8 cellular contexts compared by ENCODE assay signal in the genomic region with DNA sequence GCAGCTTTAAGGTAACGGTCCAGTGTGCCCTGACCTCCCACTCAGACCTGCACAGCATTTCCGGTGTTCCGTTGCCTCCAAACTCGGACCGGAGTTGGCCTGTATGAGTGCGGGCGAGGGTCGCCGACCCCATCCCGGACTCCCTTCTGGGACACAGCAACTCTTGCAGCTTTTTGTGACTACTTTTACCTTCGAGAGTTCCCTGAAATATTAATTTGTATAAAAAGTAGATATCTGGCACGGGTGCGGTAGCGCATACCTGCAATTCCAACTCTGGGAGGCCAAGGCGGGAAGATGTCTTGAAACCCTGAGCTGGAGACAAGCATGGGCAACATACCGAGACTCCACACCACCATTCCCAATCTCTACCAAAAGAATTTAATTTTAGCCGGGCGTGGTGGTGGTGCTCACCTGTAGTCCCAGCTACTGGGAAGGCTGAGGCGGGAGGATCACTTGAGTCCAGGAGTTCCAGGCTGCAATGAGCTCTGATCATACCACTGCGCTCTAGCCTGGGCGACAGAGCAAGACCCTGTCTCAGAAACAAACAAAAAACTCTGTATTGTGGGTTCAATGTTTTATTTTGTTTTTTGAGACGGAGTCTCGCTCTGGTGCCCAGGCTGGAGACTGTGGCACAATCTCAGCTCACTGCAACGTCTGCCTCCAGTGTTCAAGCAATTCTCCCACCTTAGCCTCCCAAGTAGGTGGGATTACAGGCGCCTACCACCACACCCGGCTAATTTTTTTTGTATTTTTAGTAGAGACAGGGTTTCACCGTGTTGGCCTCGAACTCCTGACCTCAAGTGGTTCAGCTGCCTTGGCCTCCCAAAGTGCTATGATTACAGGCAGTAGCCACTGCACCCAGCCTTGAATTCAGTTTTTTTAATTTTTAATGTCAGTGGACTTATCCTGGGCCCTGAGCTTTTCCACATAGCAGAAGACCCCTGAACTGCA. TPM values are rescaled to one million over a fixed set of nuclear protein-coding genes. Genes with fewer than 3 reads are reported as not detected.
DNase-seq lines count a peak whose midpoint lies in the region; ATAC-seq and TF ChIP-seq lines count a peak whose summit lies in the region.

No MANE protein-coding gene starts in this region.

- H2AK5ac ChIP-seq in mesendoderm (ENCODE audit: low read length) = no peak overlapping the region

- H3K27me3 ChIP-seq in ascending aorta (no peaks in the 10 kb centered on the region), mesendoderm (ENCODE audit: insufficient read depth, low read length, poor library complexity) (no peaks in the 10 kb centered on the region), thyroid gland (no peaks in the 10 kb centered on the region)

- H2BK120ac ChIP-seq in mesendoderm (ENCODE audit: low read depth, low read length) = no peak overlapping the region

- WGBS in mesendoderm (ENCODE audit: extremely low coverage, insufficient coverage, low lambda C conversion rate) = no CpG with 5 or more reads among the region's 28 CpGs
- 92 to 93% methylated on average over 28 of the region's 28 CpGs for WGBS in thyroid gland, 2 donors

- peaks cover 13% of the 10 kb centered on the region for H3K79me1 ChIP-seq in mesendoderm (ENCODE audit: low read length)

- H4K5ac ChIP-seq in mesendoderm (ENCODE audit: low read length) = no peak overlapping the region

- DNase-seq in activated T-cell treated with anti-CD3 and anti-CD28 coated beads, Interleukin-2, amount 50 U/mL, for 24 hours = no peak
- DNase-seq in activated T-cell treated with anti-CD3 and anti-CD28 coated beads, Interleukin-2, amount 50 U/mL, for 48 hours = no peak
- DNase-seq in ascending aorta (ENCODE audit: low spot score in 2 of 2) (peak in 1 of 2 donors; percentile 69), mesendoderm (no peak), thyroid gland (peak; percentile 13 to 32), epidermal melanocyte (ENCODE audit: insufficient read length, low spot score) (no peak), C1 segment of cervical spinal cord (lab: John Stamatoyannopoulos, UW) (no peak)

- H3K18ac ChIP-seq in mesendoderm (ENCODE audit: low read length) = no peak overlapping the region

- intact Hi-C loops in ascending aorta (cut with DNase I) = loop anchor here (5.0 to 10.0 kb wide), 2 partner anchors 175 to 807 kb away; partner anchors contain the start of genes FIS1 and MOSPD3
- intact Hi-C loops in thyroid gland (cut with DNase I) = no loop called here

- peak overlapping the region; percentile 92 for H3K4me3 Mint-ChIP-seq in activated T-cell treated with anti-CD3 and anti-CD28 coated beads, Interleukin-2, amount 50 U/mL, for 24 hours

- H3K4me2 ChIP-seq in mesendoderm (ENCODE audit: low read length) = no peak overlapping the region

- TF ChIP-seq POLR2A in thyroid gland (IDR thresholded peaks at IDR 0.05) = no peak

- H3K27ac Mint-ChIP-seq in activated T-cell treated with anti-CD3 and anti-CD28 coated beads, Interleukin-2, amount 50 U/mL, for 24 hours = peak overlapping the region; percentile 47

- no peaks in the 10 kb centered on the region for H3K9me3 Mint-ChIP-seq in activated T-cell treated with anti-CD3 and anti-CD28 coated beads, Interleukin-2, amount 50 U/mL, for 24 hours

- H3K56ac ChIP-seq in mesendoderm (ENCODE audit: low read length) = peak overlapping the region; percentile 5

- H3K4me1 ChIP-seq in ascending aorta (peaks cover 4 to 11% of the 10 kb centered on the region in 2 donors), mesendoderm (ENCODE audit: control insufficient read depth, low read depth, low read length) (no peaks in the 10 kb centered on the region), thyroid gland (peaks cover 14 to 36% of the 10 kb centered on the region in 2 donors)

- TF ChIP-seq CTCF in ascending aorta (IDR thresholded peaks at IDR 0.05) (no peak), thyroid gland (IDR thresholded peaks at IDR 0.05) (no peak)

- ATAC-seq in GM19035 (IDR thresholded peaks at IDR 0.05; ENCODE audit: unreplicated experiment) = no peak

- H3K4ac ChIP-seq in mesendoderm (ENCODE audit: low read depth, low read length) = no peak overlapping the region

- H3K27ac ChIP-seq in ascending aorta = peak overlapping the region; percentile 96 to 98
- no peak overlapping the region for H3K27ac ChIP-seq in mesendoderm (ENCODE audit: low read depth, low read length)
- H3K27ac ChIP-seq in thyroid gland = peak overlapping the region; percentile 51 to 97 (median 94)

- no peak overlapping the region for H3K23ac ChIP-seq in mesendoderm (ENCODE audit: low read length)

- H3K36me3 ChIP-seq in ascending aorta (peaks cover 11 to 26% of the 10 kb centered on the region in 2 donors), mesendoderm (ENCODE audit: control insufficient read depth, insufficient read depth, low read length) (peaks cover 2% of the 10 kb centered on the region), thyroid gland (peaks cover 17 to 20% of the 10 kb centered on the region in 2 donors)

- no peak overlapping the region for H3K9ac ChIP-seq in mesendoderm (ENCODE audit: low read length)

- no peak overlapping the region for H4K8ac ChIP-seq in mesendoderm (ENCODE audit: low read depth, low read length)

- H2BK15ac ChIP-seq in mesendoderm (replicated peaks; ENCODE audit: low read depth) = no peak overlapping the region

- H3K4me3 ChIP-seq in ascending aorta (peak overlapping the region in 1 of 2 donors; percentile 90), mesendoderm (ENCODE audit: low read length) (no peak overlapping the region), thyroid gland (replicated peaks in 1 of 3) (no peak overlapping the region)

- peaks cover 35% of the 10 kb centered on the region for H3K36me3 Mint-ChIP-seq in activated T-cell treated with anti-CD3 and anti-CD28 coated beads, Interleukin-2, amount 50 U/mL, for 24 hours (ENCODE audit: low read depth)

- no peak overlapping the region for H2BK5ac ChIP-seq in mesendoderm (ENCODE audit: low read length)

- no peaks in the 10 kb centered on the region for H3K9me3 ChIP-seq in ascending aorta
- H3K9me3 ChIP-seq in thyroid gland = no peaks in the 10 kb centered on the region

- peaks cover 32% of the 10 kb centered on the region for H3K4me1 Mint-ChIP-seq in activated T-cell treated with anti-CD3 and anti-CD28 coated beads, Interleukin-2, amount 50 U/mL, for 24 hours (ENCODE audit: low read depth)

- no peaks in the 10 kb centered on the region for H3K27me3 Mint-ChIP-seq in activated T-cell treated with anti-CD3 and anti-CD28 coated beads, Interleukin-2, amount 50 U/mL, for 24 hours

- H3K79me2 ChIP-seq in mesendoderm (ENCODE audit: control insufficient read depth, insufficient read depth, low read length) = peaks cover 23% of the 10 kb centered on the region

RNA-seq across cellular contexts. Expression of gene PPP1R35, which starts 1.1 kb away (rescaled TPM):
- total RNA-seq in ascending aorta (35.2 TPM), thyroid gland (10 to 100 TPM; 28.4 to 67.2 (median 45.5) TPM)
- polyA plus RNA-seq in mesendoderm (2013, experiment 1 of 2) = 58.9 TPM
- polyA plus RNA-seq in mesendoderm (2013, experiment 2 of 2) = 59.9 TPM

RNA-seq across cellular contexts. Expression of gene MEPCE, which starts 7.8 kb away (rescaled TPM):
- total RNA-seq in ascending aorta (32.9 TPM), thyroid gland (10 to 100 TPM; 42.9 to 48.7 (median 45.6) TPM)
- polyA plus RNA-seq in mesendoderm (2013, experiment 1 of 2) = 33.8 TPM
- polyA plus RNA-seq in mesendoderm (2013, experiment 2 of 2) = 34.3 TPM

RNA-seq across cellular contexts. Expression of gene ZCWPW1, which starts 8.9 kb away (rescaled TPM):
- total RNA-seq in ascending aorta (not detected), thyroid gland (1 to 10 TPM; 3.6 to 7.1 (median 4.3) TPM)
- 1.1 TPM for polyA plus RNA-seq in mesendoderm (2013, experiment 1 of 2)
- polyA plus RNA-seq in mesendoderm (2013, experiment 2 of 2) = 0.95 TPM

RNA-seq across cellular contexts. Expression of gene SPACDR, which starts 26.6 kb away (rescaled TPM):
- total RNA-seq in ascending aorta (not detected), thyroid gland (1 to 10 TPM in 1 of 4 donors, not detected in 3; 2.0 TPM)
- 0.10 TPM for polyA plus RNA-seq in mesendoderm (2013, experiment 1 of 2)
- polyA plus RNA-seq in mesendoderm (2013, experiment 2 of 2) = 0.08 TPM

RNA-seq across cellular contexts. Expression of gene TSC22D4, which starts 41.6 kb away (rescaled TPM):
- total RNA-seq in ascending aorta (68.2 TPM), thyroid gland (10 to 100 TPM; 22.7 to 37.8 (median 27.9) TPM)
- 15.8 TPM for polyA plus RNA-seq in mesendoderm (2013, experiment 1 of 2)
- polyA plus RNA-seq in mesendoderm (2013, experiment 2 of 2) = 16.1 TPM

Comparison
In these comparisons a context has a peak if more than half of its experiments do, and no peak if none do; other contexts are left out.
1. DNase-seq: peak in thyroid gland (2 of 2); none in activated T-cell treated with anti-CD3 and anti-CD28 coated beads, Interleukin-2, amount 50 U/mL, for 24 hours (single experiment), activated T-cell treated with anti-CD3 and anti-CD28 coated beads, Interleukin-2, amount 50 U/mL, for 48 hours (0 of 2), mesendoderm (single experiment), epidermal melanocyte (single experiment) and C1 segment of cervical spinal cord (0 of 14).